ENCODE assay signal across 23 cellular contexts in genomic region chr16:10206215-10206614, GRCh38. TPM values are rescaled to one million over a fixed set of nuclear protein-coding genes. Genes with fewer than 3 reads are reported as not detected.
DNase-seq lines count a peak whose midpoint lies in the region; ATAC-seq and TF ChIP-seq lines count a peak whose summit lies in the region.
"Had no signal": no experiment of that assay in that cellular context is flagged by ENCODE, and none has a peak within 500 bp of the region (broad histone marks: within the 10 kb centered on the region; RNA-seq: fewer than 3 reads in every experiment).

No MANE protein-coding gene starts in this region.

- CTCF ChIA-PET in MCF 10A (lab: Yijun Ruan, JAX): interaction anchor here (1.0 kb wide), 1 partner anchor 11 kb away, joined by 3 read pairs; no protein-coding TSS in a partner anchor

- H3K4me1 ChIP-seq in breast epithelium (no peaks in the 10 kb centered on the region), left lung (no peaks in the 10 kb centered on the region)
- H3K4me1 ChIP-seq: A549 had no signal

- no peaks in the 10 kb centered on the region for H3K36me3 ChIP-seq in breast epithelium
- no peaks in the 10 kb centered on the region for H3K36me3 ChIP-seq in left lung
- H3K36me3 ChIP-seq: thoracic aorta had no signal

- no peaks in the 10 kb centered on the region for H3K27me3 Mint-ChIP-seq in MCF 10A (ENCODE audit: insufficient read depth, unreplicated experiment)
- peaks cover 27 to 35% of the 10 kb centered on the region in 2 donors for H3K27me3 Mint-ChIP-seq in stimulated activated naive B cell treated with anti-CD40 and anti-IgM and Interleukin-4, amounts not matched to agents 10 μg/mL and 1 μg/mL and 100 μg/mL, for 72 hours

- H3K27ac ChIP-seq in breast epithelium: no peak overlapping the region
- no peak overlapping the region for H3K27ac ChIP-seq in left lung
- H3K27ac ChIP-seq: A549, thoracic aorta had no signal

- H3K4me1 Mint-ChIP-seq in MCF 10A (ENCODE audit: insufficient read depth, unreplicated experiment): no peaks in the 10 kb centered on the region
- peaks cover 0 to 3% of the 10 kb centered on the region in 2 donors for H3K4me1 Mint-ChIP-seq in stimulated activated naive B cell treated with anti-CD40 and anti-IgM and Interleukin-4, amounts not matched to agents 10 μg/mL and 1 μg/mL and 100 μg/mL, for 72 hours
- H3K4me1 Mint-ChIP-seq: CD4-positive, CD25-positive, alpha-beta regulatory T cell; endodermal cell; natural killer cell had no signal

- H3K36me3 Mint-ChIP-seq in MCF 10A (ENCODE audit: insufficient read depth, unreplicated experiment): no peaks in the 10 kb centered on the region
- peaks cover 0 to 3% of the 10 kb centered on the region in 2 donors for H3K36me3 Mint-ChIP-seq in stimulated activated naive B cell treated with anti-CD40 and anti-IgM and Interleukin-4, amounts not matched to agents 10 μg/mL and 1 μg/mL and 100 μg/mL, for 72 hours
- H3K36me3 Mint-ChIP-seq: CD4-positive, CD25-positive, alpha-beta regulatory T cell; natural killer cell had no signal

- H3K4me3 ChIP-seq in breast epithelium (no peak overlapping the region), left lung (no peak overlapping the region)
- H3K4me3 ChIP-seq: A549, lung, thoracic aorta had no signal

- ATAC-seq in HG02610 (IDR thresholded peaks at IDR 0.05; ENCODE audit: unreplicated experiment) (peak; percentile 78), HG03565 (IDR thresholded peaks at IDR 0.05; ENCODE audit: unreplicated experiment) (peak; percentile 79), left lung (no peak)
- peak; percentile 60 to 81 for ATAC-seq in stimulated activated naive B cell treated with anti-CD40 and anti-IgM and Interleukin-4, amounts not matched to agents 10 μg/mL and 1 μg/mL and 100 μg/mL, for 72 hours (replicated peaks)
- ATAC-seq: A549, natural killer cell had no signal

- intact Hi-C loops in MCF 10A (cut with micrococcal nuclease) (no loop called here), breast epithelium (cut with DNase I; ENCODE audit: low total_unique reads) (no loop called here), left lung (cut with DNase I) (no loop called here)

- peaks cover 0 to 8% of the 10 kb centered on the region in 2 donors for H3K9me3 ChIP-seq in breast epithelium
- peaks cover 0 to 5% of the 10 kb centered on the region in 2 donors for H3K9me3 ChIP-seq in left lung
- H3K9me3 ChIP-seq: A549 had no signal

- H3K4me3 Mint-ChIP-seq in MCF 10A (ENCODE audit: unreplicated experiment): no peak overlapping the region
- no peak overlapping the region for H3K4me3 Mint-ChIP-seq in stimulated activated naive B cell treated with anti-CD40 and anti-IgM and Interleukin-4, amounts not matched to agents 10 μg/mL and 1 μg/mL and 100 μg/mL, for 72 hours
- H3K4me3 Mint-ChIP-seq: CD4-positive, CD25-positive, alpha-beta regulatory T cell; endodermal cell; natural killer cell had no signal

- POLR2A ChIA-PET in MCF 10A (lab: Yijun Ruan, JAX): no interaction called here

- no peak for TF ChIP-seq POLR2A in breast epithelium (IDR thresholded peaks at IDR 0.05)

- no TSS peak for BruUV-seq in MCF 10A (replicated peaks; lab: Mats Ljungman, UMichigan)

- H3K9me3 Mint-ChIP-seq in MCF 10A (ENCODE audit: unreplicated experiment): peaks cover 14% of the 10 kb centered on the region
- H3K9me3 Mint-ChIP-seq in stimulated activated naive B cell treated with anti-CD40 and anti-IgM and Interleukin-4, amounts not matched to agents 10 μg/mL and 1 μg/mL and 100 μg/mL, for 72 hours: peaks cover 0 to 8% of the 10 kb centered on the region in 2 donors
- H3K9me3 Mint-ChIP-seq: natural killer cell had no signal

- no peak overlapping the region for H3K27ac Mint-ChIP-seq in MCF 10A (ENCODE audit: low read depth, unreplicated experiment)
- H3K27ac Mint-ChIP-seq in stimulated activated naive B cell treated with anti-CD40 and anti-IgM and Interleukin-4, amounts not matched to agents 10 μg/mL and 1 μg/mL and 100 μg/mL, for 72 hours: no peak overlapping the region
- H3K27ac Mint-ChIP-seq: CD4-positive, CD25-positive, alpha-beta regulatory T cell; endodermal cell; natural killer cell had no signal

- TF ChIP-seq CTCF in MCF 10A (IDR thresholded peaks at IDR 0.05; ENCODE audit: unreplicated experiment): no peak
- no peak for TF ChIP-seq CTCF in breast epithelium (IDR thresholded peaks at IDR 0.05)
- TF ChIP-seq CTCF in left lung (IDR thresholded peaks at IDR 0.05): no peak

- H3K27me3 ChIP-seq in breast epithelium (peaks cover 0 to 8% of the 10 kb centered on the region in 2 donors), left lung (peaks cover 0 to 4% of the 10 kb centered on the region in 2 donors)

- DNase-seq in MCF 10A (ENCODE audit: unreplicated experiment) (peak; percentile 44), breast epithelium (ENCODE audit: low spot score in 2 of 2) (no peak), NCI-H1417 (lab: John Stamatoyannopoulos, UW) (no peak), left lung (no peak)
- no peak for DNase-seq in stimulated activated naive B cell treated with anti-CD40 and anti-IgM and Interleukin-4, amounts not matched to agents 10 μg/mL and 1 μg/mL and 100 μg/mL, for 72 hours
- no peak for DNase-seq in activated CD4-positive, CD25-positive, alpha-beta regulatory T cell treated with anti-CD3 and anti-CD28 coated beads, Interleukin-2, amount 50 U/mL, for 72 hours
- DNase-seq: activated CD4-positive, alpha-beta T cell treated with anti-CD3 and anti-CD28 coated beads for 1 hour; activated T-cell treated with anti-CD3 and anti-CD28 coated beads for 4 hours; CD4-positive, CD25-positive, alpha-beta regulatory T cell; central memory CD4-positive, alpha-beta T cell; DMS79; endodermal cell; foreskin fibroblast; natural killer cell; NCI-H2171; NK-92 treated with Interleukin-12 subunit alpha and Interleukin-12 subunit beta, amount 100 ng/mL, for 24 hours; SHP77 treated with DMSO at 0.1 percent for 48 hours had no signal

RNA-seq across cellular contexts. Expression of gene GRIN2A, which starts 24.0 kb away (rescaled TPM):
- total RNA-seq in MCF 10A (2022) (not detected in 2 replicates), breast epithelium (under 1 TPM in 2 of 3 donors, not detected in 1; 0.29 to 0.33 TPM), left lung (under 1 TPM; 0.03 to 0.24 TPM)
- total RNA-seq: CD4-positive, CD25-positive, alpha-beta regulatory T cell; natural killer cell; T-helper 2 cell treated with Interferon-gamma antibody and Interleukin-4, amounts not matched to agents 100 ng/mL and 5 ng/mL, for 36 hours had no signal
